Comparison of ENCODE assay signal across 20 cellular contexts in genomic region chr2:7738596-7738995, GRCh38.
A peak's percentile ranks its signal among the peaks of the same experiment; 100 is the strongest.
DNase-seq lines count a peak whose midpoint lies in the region; TF ChIP-seq lines count a peak whose summit lies in the region.
"Had no signal": no experiment of that assay in that cellular context is flagged by ENCODE, and none has a peak within 500 bp of the region (broad histone marks: within the 10 kb centered on the region; RNA-seq: fewer than 3 reads in every experiment).

No MANE protein-coding gene starts in this region.

- TF ChIP-seq CTCF in AG09319 (IDR thresholded peaks at IDR 0.05; ENCODE audit: low read depth, low read length) = no peak
- no peak for TF ChIP-seq CTCF in fibroblast of the aortic adventitia (IDR thresholded peaks at IDR 0.05; ENCODE audit: insufficient read depth, low read length)
- TF ChIP-seq CTCF in ascending aorta (IDR thresholded peaks at IDR 0.05) = no peak
- TF ChIP-seq CTCF in MCF 10A (IDR thresholded peaks at IDR 0.05; ENCODE audit: unreplicated experiment) = no peak

- BruUV-seq in MCF 10A (replicated peaks; lab: Mats Ljungman, UMichigan) = no TSS peak

- H3K4me1 Mint-ChIP-seq in activated CD4-positive, alpha-beta memory T cell treated with anti-CD3 and anti-CD28 coated beads, Interleukin-2, amount 10 ng/mL, durations not matched to agents 7 days and 5 days = peaks cover 18% of the 10 kb centered on the region
- H3K4me1 Mint-ChIP-seq in MCF 10A (ENCODE audit: insufficient read depth, unreplicated experiment) = no peaks in the 10 kb centered on the region
- H3K4me1 Mint-ChIP-seq: CD4-positive, CD25-positive, alpha-beta regulatory T cell had no signal

- no peak overlapping the region for H3K27ac ChIP-seq in ascending aorta
- H3K27ac ChIP-seq: RWPE1 had no signal

- H3K27me3 ChIP-seq in ascending aorta = no peaks in the 10 kb centered on the region
- H3K27me3 ChIP-seq: BE2C had no signal

- no peak overlapping the region for H3K4me3 Mint-ChIP-seq in activated CD4-positive, alpha-beta memory T cell treated with anti-CD3 and anti-CD28 coated beads, Interleukin-2, amount 10 ng/mL, durations not matched to agents 7 days and 5 days
- no peak overlapping the region for H3K4me3 Mint-ChIP-seq in MCF 10A (ENCODE audit: unreplicated experiment)
- H3K4me3 Mint-ChIP-seq: CD4-positive, CD25-positive, alpha-beta regulatory T cell had no signal

- no peaks in the 10 kb centered on the region for H3K9me3 ChIP-seq in ascending aorta
- H3K9me3 ChIP-seq: BE2C had no signal

- no peaks in the 10 kb centered on the region for H3K36me3 ChIP-seq in ascending aorta
- H3K36me3 ChIP-seq: BE2C had no signal

- H3K4me3 ChIP-seq in fibroblast of the aortic adventitia (ENCODE audit: low read depth, low read length) (no peak overlapping the region), ascending aorta (no peak overlapping the region)

- no peak overlapping the region for H3K27ac Mint-ChIP-seq in activated CD4-positive, alpha-beta memory T cell treated with anti-CD3 and anti-CD28 coated beads, Interleukin-2, amount 10 ng/mL, durations not matched to agents 7 days and 5 days
- H3K27ac Mint-ChIP-seq in MCF 10A (ENCODE audit: low read depth, unreplicated experiment) = no peak overlapping the region
- H3K27ac Mint-ChIP-seq: CD4-positive, CD25-positive, alpha-beta regulatory T cell had no signal

- POLR2A ChIA-PET in activated CD4-positive, alpha-beta memory T cell treated with anti-CD3 and anti-CD28 coated beads, Interleukin-2, amount 10 ng/mL, durations not matched to agents 7 days and 5 days (lab: Charles Lee) = no interaction called here
- POLR2A ChIA-PET in MCF 10A (lab: Yijun Ruan, JAX) = no interaction called here

- H3K4me1 ChIP-seq in ascending aorta = no peaks in the 10 kb centered on the region
- H3K4me1 ChIP-seq: BE2C had no signal

- no peaks in the 10 kb centered on the region for H3K27me3 Mint-ChIP-seq in activated CD4-positive, alpha-beta memory T cell treated with anti-CD3 and anti-CD28 coated beads, Interleukin-2, amount 10 ng/mL, durations not matched to agents 7 days and 5 days
- H3K27me3 Mint-ChIP-seq in MCF 10A (ENCODE audit: insufficient read depth, unreplicated experiment) = no peaks in the 10 kb centered on the region

- H3K9me3 Mint-ChIP-seq in activated CD4-positive, alpha-beta memory T cell treated with anti-CD3 and anti-CD28 coated beads, Interleukin-2, amount 10 ng/mL, durations not matched to agents 7 days and 5 days = peaks cover 23% of the 10 kb centered on the region
- no peaks in the 10 kb centered on the region for H3K9me3 Mint-ChIP-seq in MCF 10A (ENCODE audit: unreplicated experiment)
- H3K9me3 Mint-ChIP-seq: CD4-positive, CD25-positive, alpha-beta regulatory T cell had no signal

- intact Hi-C loops in ascending aorta (cut with DNase I) = no loop called here
- intact Hi-C loops in MCF 10A (cut with micrococcal nuclease) = no loop called here

- peak; percentile 10 for DNase-seq in AG09319 (ENCODE audit: extremely low read depth, low read depth)
- DNase-seq in EH (ENCODE audit: low read depth) = peak; percentile 53
- DNase-seq in astrocyte of the hippocampus (ENCODE audit: low read depth, low spot score) = peak; percentile 50
- peak; percentile 67 for DNase-seq in fibroblast of the aortic adventitia (ENCODE audit: low read depth)
- no peak for DNase-seq in NCI-H128 (lab: John Stamatoyannopoulos, UW; ENCODE audit: unreplicated experiment)
- no peak for DNase-seq in activated CD4-positive, alpha-beta memory T cell treated with anti-CD3 and anti-CD28 coated beads, Interleukin-2, amount 10 ng/mL, durations not matched to agents 7 days and 5 days
- no peak for DNase-seq in ascending aorta (ENCODE audit: low spot score in 2 of 2)
- DNase-seq in MCF 10A (ENCODE audit: unreplicated experiment) = no peak
- DNase-seq: BE2C; CD4-positive, CD25-positive, alpha-beta regulatory T cell; DMS153; GF-D8; NCI-H1092 treated with DMSO at 0.1 percent for 48 hours; NCI-H2081; NCI-H2171 treated with DMSO at 0.1 percent for 48 hours; NCI-H510A; NCI-H82; PC-3; SIG-M5 had no signal

- CTCF ChIA-PET in activated CD4-positive, alpha-beta memory T cell treated with anti-CD3 and anti-CD28 coated beads, Interleukin-2, amount 10 ng/mL, durations not matched to agents 7 days and 5 days (lab: Charles Lee) = interaction anchor here (1.3 to 1.7 kb wide), 2 partner anchors 44 to 67 kb away, joined by 3 to 4 read pairs; no protein-coding TSS in a partner anchor
- CTCF ChIA-PET in MCF 10A (lab: Yijun Ruan, JAX) = no interaction called here

- peaks cover 76% of the 10 kb centered on the region for H3K36me3 Mint-ChIP-seq in activated CD4-positive, alpha-beta memory T cell treated with anti-CD3 and anti-CD28 coated beads, Interleukin-2, amount 10 ng/mL, durations not matched to agents 7 days and 5 days (ENCODE audit: low read depth)
- H3K36me3 Mint-ChIP-seq in MCF 10A (ENCODE audit: insufficient read depth, unreplicated experiment) = no peaks in the 10 kb centered on the region
- H3K36me3 Mint-ChIP-seq: CD4-positive, CD25-positive, alpha-beta regulatory T cell had no signal

Comparison
In these comparisons a context has a peak if more than half of its experiments do, and no peak if none do; other contexts are left out.
1. DNase-seq: peak in AG09319 (single experiment), EH (single experiment), astrocyte of the hippocampus (single experiment) and fibroblast of the aortic adventitia (single experiment); none in NCI-H128 (single experiment), activated CD4-positive, alpha-beta memory T cell treated with anti-CD3 and anti-CD28 coated beads, Interleukin-2, amount 10 ng/mL, durations not matched to agents 7 days and 5 days (single experiment), ascending aorta (0 of 2) and MCF 10A (single experiment).